Comparison of ENCODE assay signal across 8 cellular contexts in the genomic region with DNA sequence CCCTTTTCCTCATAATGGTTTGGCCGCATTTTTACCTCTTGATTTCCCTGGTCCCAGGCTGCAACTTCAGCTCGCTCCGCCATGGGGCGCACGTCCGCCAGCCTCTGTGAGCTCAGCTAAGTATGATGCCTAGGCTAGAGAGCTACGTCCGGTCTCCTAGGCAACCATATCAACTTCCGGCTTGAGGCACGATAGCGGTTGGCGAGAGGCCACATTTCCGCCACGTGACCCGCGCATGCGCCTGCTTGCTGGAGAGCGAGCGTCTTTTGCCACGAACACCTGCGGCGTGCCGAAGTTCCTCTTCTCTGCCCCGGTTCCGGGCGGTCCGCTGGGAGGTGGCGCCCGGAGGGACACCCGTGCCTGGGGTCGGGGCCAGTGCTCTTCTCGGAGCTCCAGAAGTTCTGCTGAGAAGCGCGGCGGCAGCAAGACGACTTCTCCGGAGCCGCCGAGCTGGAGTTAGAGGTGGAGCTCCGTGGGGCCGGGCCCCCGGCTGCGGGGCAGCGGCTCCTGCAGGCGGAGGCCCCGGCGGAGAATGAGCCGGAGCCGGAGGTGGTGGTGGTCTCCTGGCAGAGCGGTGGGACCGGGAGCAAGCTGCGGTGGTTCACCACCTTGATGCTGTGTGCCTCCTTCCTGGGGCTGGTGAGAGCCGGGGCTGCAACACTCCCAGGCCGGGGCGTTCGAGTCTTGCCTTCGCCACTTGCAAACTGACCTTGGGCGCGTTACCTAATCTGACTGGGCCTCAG.
DNase-seq lines count a peak whose midpoint lies in the region; ATAC-seq and TF ChIP-seq lines count a peak whose summit lies in the region.

No MANE protein-coding gene starts in this region.

- peaks cover 20% of the 10 kb centered on the region for H3K4me1 ChIP-seq in CD4-positive, CD25-positive, alpha-beta regulatory T cell (ENCODE audit: control insufficient read depth, insufficient read depth, low read length, poor library complexity, severe bottlenecking)
- H3K4me1 ChIP-seq in duodenal mucosa (ENCODE audit: control insufficient read depth in 1 of 2, insufficient read depth in 2 of 2, low read length in 2 of 2), result peaks cover 0 to 9% of the 10 kb centered on the region in 2 donors

- TF ChIP-seq POLR2A in lower leg skin (IDR thresholded peaks at IDR 0.05), result no peak

- no peaks in the 10 kb centered on the region for H3K9me3 Mint-ChIP-seq in CD4-positive, CD25-positive, alpha-beta regulatory T cell

- peak overlapping the region; percentile 93 to 94 (median 93) for H3K27ac Mint-ChIP-seq in CD4-positive, CD25-positive, alpha-beta regulatory T cell

- 1 to 2% methylated on average over 33 to 44 of the region's 59 CpGs for WGBS in lower leg skin, 2 donors

- peaks cover 13 to 36% (median 14%) of the 10 kb centered on the region in 4 donors for H3K4me1 Mint-ChIP-seq in CD4-positive, CD25-positive, alpha-beta regulatory T cell

- peaks cover 7% of the 10 kb centered on the region for H3K36me3 ChIP-seq in CD4-positive, CD25-positive, alpha-beta regulatory T cell (ENCODE audit: control insufficient read depth, insufficient read depth, low read length)
- peaks cover 9 to 11% of the 10 kb centered on the region in 2 donors for H3K36me3 ChIP-seq in duodenal mucosa (ENCODE audit: control insufficient read depth in 1 of 2, insufficient read depth in 2 of 2, low read length in 2 of 2)

- peak in 1 of 3 donors; percentile 99 for TF ChIP-seq CTCF in lower leg skin (IDR thresholded peaks at IDR 0.05)

- H3K9me3 ChIP-seq in CD4-positive, CD25-positive, alpha-beta regulatory T cell (ENCODE audit: control insufficient read depth in 2 of 2, low read length in 2 of 2), result no peaks in the 10 kb centered on the region
- no peaks in the 10 kb centered on the region for H3K9me3 ChIP-seq in duodenal mucosa (ENCODE audit: control insufficient read depth in 1 of 2, low read length in 2 of 2)

- peak overlapping the region; percentile 75 to 88 for H3K9ac ChIP-seq in duodenal mucosa (ENCODE audit: low read depth in 1 of 2, low read length in 2 of 2)

- H3K27me3 ChIP-seq in CD4-positive, CD25-positive, alpha-beta regulatory T cell (ENCODE audit: control insufficient read depth, insufficient read depth, low read length), result no peaks in the 10 kb centered on the region
- H3K27me3 ChIP-seq in duodenal mucosa (ENCODE audit: control insufficient read depth in 1 of 2, insufficient read depth in 2 of 2, low read length in 2 of 2), result no peaks in the 10 kb centered on the region

- no peaks in the 10 kb centered on the region for H3K27me3 Mint-ChIP-seq in CD4-positive, CD25-positive, alpha-beta regulatory T cell

- peak overlapping the region; percentile 66 to 92 (median 87) for H3K4me3 Mint-ChIP-seq in CD4-positive, CD25-positive, alpha-beta regulatory T cell

- peak; percentile 99 to 100 (median 99) for DNase-seq in CD4-positive, CD25-positive, alpha-beta regulatory T cell
- DNase-seq in NCI-H748 (lab: John Stamatoyannopoulos, UW; ENCODE audit: unreplicated experiment) (peak; percentile 99), lower leg skin (ENCODE audit: low spot score in 2 of 2) (peak; percentile 99 to 100)
- peak; percentile 99 for DNase-seq in activated CD4-positive, alpha-beta T cell treated with anti-CD3 and anti-CD28 coated beads, Interleukin-2, amount 50 U/mL, for 4 hours
- DNase-seq in stimulated activated CD4-positive, alpha-beta T cell treated with anti-CD3 and anti-CD28 coated beads, Interleukin-4, amount 100 ng/mL, for 48 hours (ENCODE audit: low read depth in 2 of 2), result peak; percentile 98 to 99

- peak overlapping the region; percentile 84 for H3K4me3 ChIP-seq in CD4-positive, CD25-positive, alpha-beta regulatory T cell (ENCODE audit: low read depth, low read length)
- peak overlapping the region; percentile 72 to 93 for H3K4me3 ChIP-seq in duodenal mucosa (ENCODE audit: low read depth in 1 of 2, low read length in 2 of 2)
- H3K4me3 ChIP-seq in lower leg skin (ENCODE audit: low read depth, poor library complexity, severe bottlenecking), result peak overlapping the region; percentile 70

- intact Hi-C loops in lower leg skin (cut with DNase I; ENCODE audit: low total_unique reads), result loop anchor here (5.0 kb wide), 1 partner anchor 793 kb away; a partner anchor contains a TSS

- H3K36me3 Mint-ChIP-seq in CD4-positive, CD25-positive, alpha-beta regulatory T cell, result no peaks in the 10 kb centered on the region

- H3K27ac ChIP-seq in CD4-positive, CD25-positive, alpha-beta regulatory T cell (ENCODE audit: insufficient read depth, low read length, poor library complexity, severe bottlenecking), result peak overlapping the region; percentile 95
- peak overlapping the region; percentile 90 for H3K27ac ChIP-seq in duodenal mucosa (ENCODE audit: low read depth, low read length)

- peak; percentile 98 to 99 for ATAC-seq in CD4-positive, CD25-positive, alpha-beta regulatory T cell (ENCODE audit: low read depth in 2 of 2)
- ATAC-seq in GM19372 (IDR thresholded peaks at IDR 0.05; ENCODE audit: low read depth, unreplicated experiment) (peak; percentile 99), HG03558 (IDR thresholded peaks at IDR 0.05; ENCODE audit: extremely low read depth, unreplicated experiment) (peak; percentile 95)

Comparison
In these comparisons a context has a peak if more than half of its experiments do, and no peak if none do; other contexts are left out.
1. Peak in every context shown above with its lines: DNase-seq, ATAC-seq, H3K4me3 ChIP-seq and H3K27ac ChIP-seq.